In genomic region chr13:28468520-28468915, GRCh38 we compare ENCODE assay signal across 19 cellular contexts. TPM values are rescaled to one million over a fixed set of nuclear protein-coding genes. Genes with fewer than 3 reads are reported as not detected.
DNase-seq lines count a peak whose midpoint lies in the region; ATAC-seq, FAIRE-seq and TF ChIP-seq lines count a peak whose summit lies in the region.
"Had no signal": no experiment of that assay in that cellular context is flagged by ENCODE, and none has a peak within 500 bp of the region (broad histone marks: within the 10 kb centered on the region; RNA-seq: fewer than 3 reads in every experiment).

No MANE protein-coding gene starts in this region.

- FAIRE-seq in GM18507 (lab: Jason Lieb, UNC) (peak; percentile 39), GM12878 (lab: Jason Lieb, UNC) (no peak)

- SMC1A ChIA-PET in GM12878 (lab: Charles Lee; ENCODE audit: uncharacterized antibody, unreplicated experiment), result no interaction called here

- peak; percentile 25; the same call in 2 of the 3 replicates for ATAC-seq in GM12878
- no peak for ATAC-seq in GM19467 (IDR thresholded peaks at IDR 0.05; ENCODE audit: unreplicated experiment)
- ATAC-seq in HG03045 (IDR thresholded peaks at IDR 0.05; ENCODE audit: unreplicated experiment), result no peak
- ATAC-seq: CD8-positive, alpha-beta T cell had no signal

- H4K91ac ChIP-seq in trophoblast cell (ENCODE audit: low read depth, low read length), result no peak overlapping the region

- H3K4me3 ChIP-seq in GM12878, result no peak overlapping the region
- no peak overlapping the region for H3K4me3 ChIP-seq in trophoblast cell (ENCODE audit: low read depth, low read length)

- H3K36me3 ChIP-seq in GM12878 (ENCODE audit: control insufficient read depth in 2 of 2, insufficient read depth in 2 of 2, low read length in 1 of 2) (no peaks in the 10 kb centered on the region), trophoblast cell (ENCODE audit: control insufficient read depth in 1 of 2, insufficient read depth in 2 of 2, low read length in 2 of 2) (no peaks in the 10 kb centered on the region)

- H2AFZ ChIP-seq in GM12878 (ENCODE audit: control insufficient read depth, low read depth, low read length), result no peak overlapping the region; the same call in 1 of the 2 replicates
- no peak overlapping the region for H2AFZ ChIP-seq in trophoblast cell (ENCODE audit: insufficient read depth, low read length, poor library complexity)

- intact Hi-C loops in GM12878 (cut with micrococcal nuclease; ENCODE audit: unreplicated experiment), result no loop called here

- POLR2A ChIA-PET in GM12878 (lab: Charles Lee), result no interaction called here

- no peak overlapping the region for H4K12ac ChIP-seq in trophoblast cell (ENCODE audit: low read depth, low read length)

- no peaks in the 10 kb centered on the region for H3K79me1 ChIP-seq in trophoblast cell (ENCODE audit: low read length)

- TF ChIP-seq POLR2A in GM12878 (IDR thresholded peaks at IDR 0.05; ENCODE audit: low read depth, low read length), result no peak

- TF ChIP-seq EP300 in GM12878 (IDR thresholded peaks at IDR 0.05; ENCODE audit: borderline replicate concordance in 1 of 2, control insufficient read depth in 1 of 2, low read depth in 2 of 2, low read length in 2 of 2), result no peak

- WGBS in GM12878 (ENCODE audit: insufficient coverage, insufficient replicate concordance, low lambda C conversion rate, missing lambda C conversion rate), result 0% methylated on average over 1 of the region's 1 CpG
- no CpG with 5 or more reads among the region's 1 CpG for WGBS in trophoblast cell (ENCODE audit: extremely low coverage, insufficient coverage, insufficient read length)

- H3K4me1 ChIP-seq in GM12878 (ENCODE audit: control insufficient read depth, insufficient read depth, low read length) (no peaks in the 10 kb centered on the region), trophoblast cell (ENCODE audit: control insufficient read depth in 1 of 2, insufficient read depth in 2 of 2, low read length in 2 of 2) (no peaks in the 10 kb centered on the region)

- CTCF ChIA-PET in GM12878 (lab: Yijun Ruan, JAX), result no interaction called here

- no peak overlapping the region for H2BK12ac ChIP-seq in trophoblast cell (ENCODE audit: low read length)

- H4K20me1 ChIP-seq in GM12878 (ENCODE audit: control insufficient read depth, insufficient read depth), result no peaks in the 10 kb centered on the region

- no peak for TF ChIP-seq RAD21 in GM12878 (IDR thresholded peaks at IDR 0.05; ENCODE audit: insufficient read depth, low read depth, low read length)

- no peak overlapping the region for H2BK120ac ChIP-seq in trophoblast cell (ENCODE audit: insufficient read depth, low read length, poor library complexity)

- no peak overlapping the region for H3K4ac ChIP-seq in trophoblast cell (ENCODE audit: low read depth, low read length)

- no peak overlapping the region for H3K14ac ChIP-seq in trophoblast cell (ENCODE audit: low read length)

- H3K9ac ChIP-seq in GM12878 (ENCODE audit: control insufficient read depth, insufficient read depth, low read length) (no peak overlapping the region), trophoblast cell (ENCODE audit: low read length) (no peak overlapping the region)
- H3K9ac ChIP-seq: KMS-11 had no signal

- no peak overlapping the region for H2AK5ac ChIP-seq in trophoblast cell (ENCODE audit: low read length)

- H3K79me2 ChIP-seq in GM12878 (ENCODE audit: control insufficient read depth, insufficient read depth, low read length) (no peaks in the 10 kb centered on the region), trophoblast cell (ENCODE audit: control insufficient read depth, insufficient read depth, low read length, poor library complexity) (no peaks in the 10 kb centered on the region)

- H3K18ac ChIP-seq in trophoblast cell (ENCODE audit: low read length), result no peak overlapping the region

- no peak overlapping the region for H3K4me2 ChIP-seq in GM12878 (ENCODE audit: control insufficient read depth, insufficient read depth)
- H3K4me2 ChIP-seq in trophoblast cell (ENCODE audit: low read length), result no peak overlapping the region
- H3K4me2 ChIP-seq: KMS-11 had no signal

- H2BK5ac ChIP-seq in trophoblast cell (ENCODE audit: low read depth, low read length, poor library complexity), result no peak overlapping the region

- no peak overlapping the region for H3K23ac ChIP-seq in trophoblast cell (ENCODE audit: low read length)

- DNase-seq in activated CD4-positive, alpha-beta T cell treated with anti-CD3 and anti-CD28 coated beads for 48 hours, result peak; percentile 4
- DNase-seq in activated CD4-positive, alpha-beta T cell treated with anti-CD3 and anti-CD28 coated beads for 4 hours, result no peak
- DNase-seq in GM18507 (ENCODE audit: extremely low spot score, insufficient read length, low read depth), result no peak
- DNase-seq in GM12878 (ENCODE audit: low read depth, low spot score), result no peak
- DNase-seq in trophoblast cell, result peak; percentile 66 to 69
- DNase-seq in ACHN, result no peak
- DNase-seq: 8988T; Calu3; CD8-positive, alpha-beta T cell; HFFc6; NCI-H1417 treated with DMSO at 0.1 percent for 48 hours; NCI-H187 treated with DMSO at 0.1 percent for 48 hours; NCI-H2227 treated with DMSO at 0.1 percent for 48 hours; NCI-H510A treated with DMSO at 0.1 percent for 48 hours; NCI-H774; SHP77 had no signal

- no peak overlapping the region for H4K8ac ChIP-seq in trophoblast cell (ENCODE audit: low read depth, low read length)

- TF ChIP-seq CTCF in GM12878 (IDR thresholded peaks at IDR 0.05 in 2 of 3, conservative IDR thresholded peaks at IDR 0.05 in 1 of 3; ENCODE audit: control insufficient read depth in 2 of 3, extremely low read depth in 1 of 3, insufficient read depth in 1 of 3, low read depth in 3 of 3, low read length in 3 of 3), result no peak

- H3K27me3 ChIP-seq in GM12878 (replicated peaks in 1 of 2; ENCODE audit: control insufficient read depth in 2 of 2, insufficient read depth in 2 of 2, low read length in 1 of 2), result no peaks in the 10 kb centered on the region
- H3K27me3 ChIP-seq in trophoblast cell (ENCODE audit: insufficient read depth, low read length), result no peaks in the 10 kb centered on the region

- BruUV-seq in GM12878 (replicated peaks; lab: Mats Ljungman, UMichigan), result no TSS peak

- RAD21 ChIA-PET in GM12878 (lab: Charles Lee; ENCODE audit: unreplicated experiment), result no interaction called here

- H3K27ac ChIP-seq in GM12878 (ENCODE audit: control insufficient read depth, insufficient read depth) (no peak overlapping the region), trophoblast cell (ENCODE audit: low read depth, low read length) (no peak overlapping the region)
- H3K27ac ChIP-seq: KMS-11 had no signal

- in situ Hi-C loops in GM12878 (cut with MboI), result no loop called here
- in situ Hi-C loops in ACHN (cut with HindIII; ENCODE audit: low pct_ligation_motif_present, low pct_unique_long_range_greater_than_20kb, low sequenced_read_pairs), result no loop called here

- H3K9me3 ChIP-seq in GM12878 (replicated peaks; ENCODE audit: control insufficient read depth, insufficient read depth, low read length) (peaks cover 2% of the 10 kb centered on the region; the same call in 2 of the 3 replicates), trophoblast cell (ENCODE audit: insufficient read depth, low read depth, low read length) (no peaks in the 10 kb centered on the region)

TF ChIP-seq in GM12878, 131 proteins besides CTCF, POLR2A, EP300 and RAD21 (continues in another document):
- no peak for TF ChIP-seq GATAD2B (conservative IDR thresholded peaks at IDR 0.05; ENCODE audit: low read depth)
- TF ChIP-seq BCL3 (IDR thresholded peaks at IDR 0.05; ENCODE audit: borderline replicate concordance, insufficient read depth, low read depth, low read length, poor library complexity, severe bottlenecking), result no peak
- no peak for TF ChIP-seq CBX3 (IDR thresholded peaks at IDR 0.05; ENCODE audit: borderline replicate concordance, low read depth)
- no peak for TF ChIP-seq NRF1 (conservative IDR thresholded peaks at IDR 0.05; ENCODE audit: low read depth, low read length)

RNA-seq across cellular contexts. Expression of gene FLT1, which starts 26.4 kb away (rescaled TPM):
- total RNA-seq in GM12878 (2013; cell fraction: nucleolus; rRNA removed), result 9.2 and 9.6 TPM in 2 replicates
- total RNA-seq in GM12878 (2014; rRNA removed), result 0.68 and 1.2 TPM in 2 replicates
- total RNA-seq in GM12878 (2014; rRNA removed; fragmentation: Illumina TruSeq; extraction: Trizol), result 1.5 and 1.6 TPM in 2 replicates
- total RNA-seq in GM12878 (2021), result 0.87 and 1.2 TPM in 2 replicates
- polyA plus RNA-seq in GM12878 (2011; ENCODE audit: low read depth), result 0.79 TPM
- 5.6 and 8.6 TPM in 2 replicates for polyA plus RNA-seq in GM12878 (2011; rRNA removed)
- polyA plus RNA-seq in GM12878 (2011; cell fraction: cytosol; rRNA removed), result 2.8 and 2.9 TPM in 2 replicates
- polyA plus RNA-seq in GM12878 (2011; cell fraction: nucleus; rRNA removed), result 4.7 and 5.0 TPM in 2 replicates
- polyA plus RNA-seq in GM12878 (2012), result 1.1 and 2.4 TPM in 2 replicates
- polyA plus RNA-seq in GM12878 (2014; fragmentation: Illumina TruSeq; extraction: Trizol), result 1.1 TPM in 2 replicates
- under 1 TPM; 0.55 to 0.60 TPM for polyA plus RNA-seq in GM12878 (2014; fragmentation: Nextera tagmentation; extraction: Ambion mirVana)
- 0.81 and 1.2 TPM in 2 replicates for polyA plus RNA-seq in GM12878 (2014; rRNA removed)
- under 1 TPM; 0.82 to 0.87 TPM for polyA plus RNA-seq in GM12878 (2016; fragmentation: Nextera tagmentation; extraction: Ambion mirVana)
- polyA minus RNA-seq in GM12878 (2011; rRNA and poly(A)+ RNA removed), result 7.6 and 13.3 TPM in 2 replicates
- 3.0 and 4.4 TPM in 2 replicates for polyA minus RNA-seq in GM12878 (2011; cell fraction: cytosol; rRNA and poly(A)+ RNA removed)
- polyA minus RNA-seq in GM12878 (2011; cell fraction: nucleus; rRNA and poly(A)+ RNA removed), result 4.4 and 5.3 TPM in 2 replicates
- polyA plus RNA-seq in trophoblast cell (2013), result 17.6 and 18.3 TPM in 2 replicates
- total RNA-seq: Calu3 had no signal

Comparison
In these comparisons a context has a peak if more than half of its experiments do, and no peak if none do; other contexts are left out.
1. DNase-seq: peak in activated CD4-positive, alpha-beta T cell treated with anti-CD3 and anti-CD28 coated beads for 48 hours (single experiment) and trophoblast cell (2 of 2); none in activated CD4-positive, alpha-beta T cell treated with anti-CD3 and anti-CD28 coated beads for 4 hours (0 of 2), GM18507 (single experiment), GM12878 (single experiment) and ACHN (single experiment).